Comparison of ENCODE assay signal across 27 cellular contexts in genomic region chr9:4164356-4164755, GRCh38.
DNase-seq lines count a peak whose midpoint lies in the region; ATAC-seq, FAIRE-seq and TF ChIP-seq lines count a peak whose summit lies in the region.
"Had no signal": no experiment of that assay in that cellular context is flagged by ENCODE, and none has a peak within 500 bp of the region (broad histone marks: within the 10 kb centered on the region; RNA-seq: fewer than 3 reads in every experiment).

No MANE protein-coding gene starts in this region.

- H4K20me1 ChIP-seq in fibroblast of lung (ENCODE audit: control insufficient read depth, extremely low read depth, insufficient read depth, low read length), result no peaks in the 10 kb centered on the region

- H3K27ac ChIP-seq in fibroblast of lung (ENCODE audit: insufficient read depth, low read length) (no peak overlapping the region), gastrocnemius medialis (no peak overlapping the region), body of pancreas (no peak overlapping the region)
- H3K27ac ChIP-seq: adrenal gland, PC-9, right lobe of liver, SK-N-MC, transverse colon had no signal

- H3K36me3 ChIP-seq in fibroblast of lung (ENCODE audit: control insufficient read depth, insufficient read depth, low read length), result no peaks in the 10 kb centered on the region
- no peaks in the 10 kb centered on the region for H3K36me3 ChIP-seq in gastrocnemius medialis
- H3K36me3 ChIP-seq in body of pancreas (replicated peaks in 1 of 2; ENCODE audit: insufficient read depth in 1 of 2, low read depth in 2 of 2), result no peaks in the 10 kb centered on the region
- H3K36me3 ChIP-seq: adrenal gland, esophagus squamous epithelium, right lobe of liver, transverse colon had no signal

- peak overlapping the region; percentile 3 for H3K4me2 ChIP-seq in fibroblast of lung (ENCODE audit: extremely low read depth, insufficient read depth, low read length)
- H3K4me2 ChIP-seq: PC-9 had no signal

- peak overlapping the region in 2 of 4 experiments; percentile 14 to 30 for H3K4me3 ChIP-seq in fibroblast of lung (replicated peaks in 1 of 4; ENCODE audit: control extremely low read depth in 1 of 4, insufficient read depth in 1 of 4, low read depth in 3 of 4, low read length in 4 of 4)
- H3K4me3 ChIP-seq in gastrocnemius medialis, result no peak overlapping the region
- no peak overlapping the region for H3K4me3 ChIP-seq in body of pancreas
- H3K4me3 ChIP-seq: adrenal gland, esophagus squamous epithelium, PC-9, right lobe of liver, SK-N-MC, transverse colon had no signal

- intact Hi-C loops in gastrocnemius medialis (cut with DNase I; ENCODE audit: low total_unique reads), result no loop called here
- intact Hi-C loops in body of pancreas (cut with DNase I), result no loop called here

- TF ChIP-seq CTCF in D721Med (IDR thresholded peaks at IDR 0.05; ENCODE audit: insufficient read depth, missing control alignments), result no peak
- TF ChIP-seq CTCF in fibroblast of lung (conservative IDR thresholded peaks at IDR 0.05 in 1 of 2, IDR thresholded peaks at IDR 0.05 in 1 of 2; ENCODE audit: low read depth in 1 of 2, low read length in 2 of 2), result no peak
- no peak for TF ChIP-seq CTCF in gastrocnemius medialis (IDR thresholded peaks at IDR 0.05 in 4 of 5, conservative IDR thresholded peaks at IDR 0.05 in 1 of 5)
- no peak for TF ChIP-seq CTCF in body of pancreas (IDR thresholded peaks at IDR 0.05)

- TF ChIP-seq POLR2A in gastrocnemius medialis (IDR thresholded peaks at IDR 0.05) (no peak), body of pancreas (IDR thresholded peaks at IDR 0.05) (no peak)

- no peaks in the 10 kb centered on the region for H3K79me2 ChIP-seq in fibroblast of lung (ENCODE audit: control insufficient read depth, insufficient read depth, low read length)

- no peak overlapping the region for H2AFZ ChIP-seq in fibroblast of lung (ENCODE audit: low read length)
- H2AFZ ChIP-seq: PC-9 had no signal

- 30 to 35% methylated on average over 4 of the region's 4 CpGs for WGBS in body of pancreas, 2 donors

- DNase-seq in D721Med (ENCODE audit: insufficient read length, low spot score) (peak; percentile 21), NCI-H524 (lab: John Stamatoyannopoulos, UW) (peak; percentile 31 to 47), fibroblast of lung (ENCODE audit: low read depth in 2 of 2) (no peak), retina (peak; percentile 80), gastrocnemius medialis (no peak), body of pancreas (no peak)
- DNase-seq: activated naive CD4-positive, alpha-beta T cell; activated T-cell treated with anti-CD3 and anti-CD28 coated beads, Interleukin-2, amount 50 U/mL, for 48 hours; adrenal gland; C1 segment of cervical spinal cord; esophagus squamous epithelium; HCEC 1CT; immature natural killer cell; Kasumi-1; left cardiac atrium; NCI-H1436 treated with DMSO at 0.1 percent for 48 hours; NCI-H2081 treated with DMSO at 0.1 percent for 48 hours; PC-9; right lobe of liver; transverse colon had no signal

- H3K27me3 ChIP-seq in fibroblast of lung (ENCODE audit: control insufficient read depth, insufficient read depth, low read length) (no peaks in the 10 kb centered on the region), gastrocnemius medialis (no peaks in the 10 kb centered on the region), body of pancreas (no peaks in the 10 kb centered on the region)
- H3K27me3 ChIP-seq: adrenal gland, esophagus squamous epithelium, right lobe of liver, transverse colon had no signal

- in situ Hi-C loops in gastrocnemius medialis (cut with MboI; ENCODE audit: low sequenced_read_pairs in 4 of 4), result no loop called here

- no peak overlapping the region for H3K9ac ChIP-seq in fibroblast of lung (ENCODE audit: insufficient read depth, low read length)

- no peaks in the 10 kb centered on the region for H3K9me3 ChIP-seq in fibroblast of lung (ENCODE audit: control insufficient read depth, insufficient read depth, low read depth, low read length)
- no peaks in the 10 kb centered on the region for H3K9me3 ChIP-seq in gastrocnemius medialis
- no peaks in the 10 kb centered on the region for H3K9me3 ChIP-seq in body of pancreas
- H3K9me3 ChIP-seq: adrenal gland, esophagus squamous epithelium, right lobe of liver, transverse colon had no signal

- ATAC-seq in HG03439 (IDR thresholded peaks at IDR 0.05; ENCODE audit: unreplicated experiment) (no peak), HG03135 (IDR thresholded peaks at IDR 0.05; ENCODE audit: unreplicated experiment) (no peak), gastrocnemius medialis (no peak), body of pancreas (no peak)
- ATAC-seq: HepG2; left cardiac atrium; right lobe of liver; stimulated activated effector memory CD8-positive, alpha-beta T cell treated with anti-CD3 and anti-CD28 coated beads, Interleukin-12 subunit alpha, Interleukin-12 subunit beta, amount 100 ng/mL, for 72 hours had no signal

- H3K4me1 ChIP-seq in fibroblast of lung (ENCODE audit: control insufficient read depth, extremely low read depth, insufficient read depth, low read length), result peaks cover 18% of the 10 kb centered on the region
- peaks cover 0 to 10% of the 10 kb centered on the region in 2 donors for H3K4me1 ChIP-seq in gastrocnemius medialis
- no peaks in the 10 kb centered on the region for H3K4me1 ChIP-seq in body of pancreas
- H3K4me1 ChIP-seq: adrenal gland, right lobe of liver had no signal

- peak; percentile 60 for FAIRE-seq in D721Med (lab: Jason Lieb, UNC)
- FAIRE-seq: endometrium, GM12891, HepG2 had no signal

Comparison
In these comparisons a context has a peak if more than half of its experiments do, and no peak if none do; other contexts are left out.
1. DNase-seq: peak in D721Med (single experiment), NCI-H524 (2 of 2) and retina (single experiment); none in fibroblast of lung (0 of 2), gastrocnemius medialis (0 of 2) and body of pancreas (0 of 4).